24 cellular contexts compared by ENCODE assay signal in genomic region chrX:40950546-40950945, GRCh38.
"Had no signal": no experiment of that assay in that cellular context is flagged by ENCODE, and none has a peak within 500 bp of the region (broad histone marks: within the 10 kb centered on the region; RNA-seq: fewer than 3 reads in every experiment).

No MANE protein-coding gene starts in this region.

- H3K4me3 ChIP-seq: adrenal gland, Peyer's patch, SJCRH30 had no signal

- H3K27ac ChIP-seq: adrenal gland, Peyer's patch, RWPE1, SJCRH30, VCaP had no signal

- H3K4me1 ChIP-seq: Peyer's patch had no signal

- DNase-seq: activated CD4-positive, alpha-beta T cell treated with anti-CD3 and anti-CD28 coated beads for 4 hours; activated CD8-positive, alpha-beta memory T cell treated with anti-CD3 and anti-CD28 coated beads, Interleukin-2, amount 50 U/mL, for 48 hours; activated CD8-positive, alpha-beta T cell treated with anti-CD3 and anti-CD28 coated beads for 36 hours; activated naive CD4-positive, alpha-beta T cell treated with anti-CD3 and anti-CD28 coated beads, Interleukin-2, amount 50 U/mL, for 16 hours; activated naive CD8-positive, alpha-beta T cell treated with anti-CD3 and anti-CD28 coated beads, Interleukin-2, amount 10 ng/mL, durations not matched to agents 7 days and 5 days; activated T-cell treated with anti-CD3 and anti-CD28 coated beads, Interleukin-2, amount 50 U/mL, for 1 hour; adrenal gland; anterior cingulate cortex; cerebellar nuclear complex; NCI-H1092; NCI-H1417; NCI-H1930; NCI-H2171; NCI-H226; NCI-H526; NCI-H82; NK-92 treated with Interleukin-12 subunit alpha and Interleukin-12 subunit beta, amount 100 ng/mL, for 24 hours; Peyer's patch; Right ventricle myocardium superior; SJCRH30; SK-N-SH; T-helper 1 cell had no signal

- H3K9me3 ChIP-seq: adrenal gland, Peyer's patch, SJCRH30, SK-N-SH had no signal

- ATAC-seq: activated CD8-positive, alpha-beta T cell treated with anti-CD3 and anti-CD28 coated beads for 36 hours had no signal

- H3K36me3 ChIP-seq: adrenal gland, Peyer's patch, SJCRH30 had no signal

- H3K4me2 ChIP-seq: SK-N-SH had no signal

- H3K27me3 ChIP-seq: Peyer's patch, SJCRH30 had no signal

- H3K9ac ChIP-seq: SK-N-SH had no signal
